In the genomic region with DNA sequence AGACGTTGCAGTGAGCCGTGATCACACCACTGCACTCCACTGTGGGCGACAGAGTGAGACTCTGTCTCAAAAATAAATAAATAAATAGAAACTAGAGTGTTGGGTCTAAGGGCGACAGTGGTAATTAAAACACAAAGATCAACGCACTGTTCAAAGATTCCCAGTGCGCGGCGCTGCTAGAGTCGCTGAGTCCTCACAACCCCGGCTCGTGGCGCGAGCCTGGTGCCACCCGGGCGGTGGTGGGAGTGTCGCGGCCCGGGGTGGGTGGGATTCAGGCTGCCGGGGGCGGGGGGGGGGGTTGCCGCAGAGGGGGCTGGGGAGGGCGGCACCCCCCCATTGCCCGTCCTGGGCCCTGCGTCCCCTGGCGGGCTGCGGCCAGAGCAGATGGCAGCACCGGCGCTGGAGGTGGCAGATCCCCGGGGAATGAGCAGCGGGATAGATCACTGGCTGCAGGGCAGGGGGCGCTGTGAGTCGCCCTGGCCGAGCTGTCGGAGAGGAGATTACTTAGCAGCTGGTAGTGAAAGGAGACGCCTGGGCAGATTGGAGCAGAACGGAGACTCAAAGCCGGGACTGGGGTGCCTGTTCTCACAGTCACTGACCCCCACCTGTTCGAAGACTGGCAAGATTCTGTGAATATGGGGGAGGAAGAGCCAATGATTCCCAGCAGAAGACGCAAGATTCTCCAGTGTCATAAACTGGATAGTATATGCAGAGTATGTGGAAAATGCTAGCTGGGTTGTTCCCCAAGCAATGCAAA, we compare ENCODE assay signal across 9 cellular contexts. TPM values are rescaled to one million over a fixed set of nuclear protein-coding genes. Genes with fewer than 3 reads are reported as not detected.
DNase-seq lines count a peak whose midpoint lies in the region; ATAC-seq and TF ChIP-seq lines count a peak whose summit lies in the region.
"Had no signal": no experiment of that assay in that cellular context is flagged by ENCODE, and none has a peak within 500 bp of the region (broad histone marks: within the 10 kb centered on the region; RNA-seq: fewer than 3 reads in every experiment).

No MANE protein-coding gene starts in this region.

- H3K9me3 ChIP-seq in BLaER1: no peaks in the 10 kb centered on the region

- peaks cover 2% of the 10 kb centered on the region for H3K9me3 Mint-ChIP-seq in WTC11
- no peaks in the 10 kb centered on the region for H3K9me3 Mint-ChIP-seq in chondrocyte (ENCODE audit: low read depth)

- H3K27ac ChIP-seq in BLaER1: no peak overlapping the region

- peak overlapping the region; percentile 45 for H3K4me3 Mint-ChIP-seq in WTC11
- H3K4me3 Mint-ChIP-seq in chondrocyte (ENCODE audit: unreplicated experiment): peak overlapping the region; percentile 69

- H3K4me2 ChIP-seq in BLaER1: peak overlapping the region; percentile 28

- POLR2A ChIA-PET in WTC11 (lab: Charles Lee): no interaction called here

- H3K27me3 Mint-ChIP-seq in WTC11 (ENCODE audit: low read depth) (no peaks in the 10 kb centered on the region; the same call in 1 of the 2 replicates), chondrocyte (ENCODE audit: low read depth) (peaks cover 14% of the 10 kb centered on the region)

- H3K27me3 ChIP-seq in BLaER1: no peaks in the 10 kb centered on the region
- no peaks in the 10 kb centered on the region for H3K27me3 ChIP-seq in kidney epithelial cell (ENCODE audit: control insufficient read depth, insufficient read depth, low read length)

- no peak overlapping the region for H3K9ac ChIP-seq in BLaER1

- H3K4me3 ChIP-seq in BLaER1: no peak overlapping the region
- H3K4me3 ChIP-seq in kidney epithelial cell (ENCODE audit: low read depth, low read length): no peak overlapping the region

- H3K27ac Mint-ChIP-seq in WTC11 (no peak overlapping the region), chondrocyte (ENCODE audit: unreplicated experiment) (peak overlapping the region; percentile 76)

- TF ChIP-seq CTCF in WTC11 (IDR thresholded peaks at IDR 0.05) (peak; percentile 59), chondrocyte (IDR thresholded peaks at IDR 0.05) (peak; percentile 81), kidney epithelial cell (IDR thresholded peaks at IDR 0.05; ENCODE audit: insufficient read depth, low read length, poor library complexity, severe bottlenecking) (peak; percentile 93)

- H4K20me1 ChIP-seq in BLaER1: no peaks in the 10 kb centered on the region

- CTCF ChIA-PET in WTC11 (lab: Charles Lee): interaction anchor here (0.5 to 2.9 kb wide), 24 partner anchors 8 to 471 kb away, joined by 3 to 29 read pairs (median 4); a partner anchor contains a TSS

- H3K4me1 Mint-ChIP-seq in WTC11 (peaks cover 9% of the 10 kb centered on the region), chondrocyte (ENCODE audit: low read depth) (peaks cover 30% of the 10 kb centered on the region)

- peaks cover 5% of the 10 kb centered on the region; the same call in 1 of the 2 replicates for H3K4me1 ChIP-seq in BLaER1

- ATAC-seq in WTC11 (peak; percentile 94), GM21529 (IDR thresholded peaks at IDR 0.05; ENCODE audit: unreplicated experiment) (no peak)

- H3K36me3 ChIP-seq in BLaER1: no peaks in the 10 kb centered on the region
- H3K36me3 ChIP-seq in kidney epithelial cell (ENCODE audit: control insufficient read depth, insufficient read depth, low read length): no peaks in the 10 kb centered on the region

- H3K36me3 Mint-ChIP-seq in WTC11 (no peaks in the 10 kb centered on the region), chondrocyte (ENCODE audit: low read depth) (no peaks in the 10 kb centered on the region)

- DNase-seq in HUDEP-2 (lab: John Stamatoyannopoulos, UW; ENCODE audit: unreplicated experiment in 76 of 76) (peak in 47 of 76 experiments; percentile 5 to 63 (median 34)), WTC11 (ENCODE audit: low spot score) (peak; percentile 85), chondrocyte (ENCODE audit: low spot score) (no peak), kidney epithelial cell (ENCODE audit: low read depth) (no peak), NCI-H128 (lab: John Stamatoyannopoulos, UW; ENCODE audit: unreplicated experiment) (no peak)
- DNase-seq in stimulated activated CD4-positive, alpha-beta T cell treated with anti-CD3 and anti-CD28 coated beads, Interleukin-1b, Interleukin-23, amount 100 ng/mL, for 24 hours (ENCODE audit: low read depth in 4 of 4, low spot score in 1 of 4): peak in 3 of 4 experiments; percentile 16 to 52 (median 23)

TF ChIP-seq in WTC11, 78 proteins besides CTCF, POLR2A, EP300 and RAD21:
- TF ChIP-seq FOXK1 (CRISPR knock-in tag; IDR thresholded peaks at IDR 0.05) (0 out of 2 replicates have a peak, but pooled peaks have one; percentile 18), ZNF423 (CRISPR knock-in tag; IDR thresholded peaks at IDR 0.05) (peak; percentile 87)
- TF ChIP-seq, protein P1, sequence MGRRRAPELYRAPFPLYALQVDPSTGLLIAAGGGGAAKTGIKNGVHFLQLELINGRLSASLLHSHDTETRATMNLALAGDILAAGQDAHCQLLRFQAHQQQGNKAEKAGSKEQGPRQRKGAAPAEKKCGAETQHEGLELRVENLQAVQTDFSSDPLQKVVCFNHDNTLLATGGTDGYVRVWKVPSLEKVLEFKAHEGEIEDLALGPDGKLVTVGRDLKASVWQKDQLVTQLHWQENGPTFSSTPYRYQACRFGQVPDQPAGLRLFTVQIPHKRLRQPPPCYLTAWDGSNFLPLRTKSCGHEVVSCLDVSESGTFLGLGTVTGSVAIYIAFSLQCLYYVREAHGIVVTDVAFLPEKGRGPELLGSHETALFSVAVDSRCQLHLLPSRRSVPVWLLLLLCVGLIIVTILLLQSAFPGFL (CRISPR knock-in tag; IDR thresholded peaks at IDR 0.05; ENCODE audit: borderline replicate concordance): no peak
- TF ChIP-seq, protein P2, sequence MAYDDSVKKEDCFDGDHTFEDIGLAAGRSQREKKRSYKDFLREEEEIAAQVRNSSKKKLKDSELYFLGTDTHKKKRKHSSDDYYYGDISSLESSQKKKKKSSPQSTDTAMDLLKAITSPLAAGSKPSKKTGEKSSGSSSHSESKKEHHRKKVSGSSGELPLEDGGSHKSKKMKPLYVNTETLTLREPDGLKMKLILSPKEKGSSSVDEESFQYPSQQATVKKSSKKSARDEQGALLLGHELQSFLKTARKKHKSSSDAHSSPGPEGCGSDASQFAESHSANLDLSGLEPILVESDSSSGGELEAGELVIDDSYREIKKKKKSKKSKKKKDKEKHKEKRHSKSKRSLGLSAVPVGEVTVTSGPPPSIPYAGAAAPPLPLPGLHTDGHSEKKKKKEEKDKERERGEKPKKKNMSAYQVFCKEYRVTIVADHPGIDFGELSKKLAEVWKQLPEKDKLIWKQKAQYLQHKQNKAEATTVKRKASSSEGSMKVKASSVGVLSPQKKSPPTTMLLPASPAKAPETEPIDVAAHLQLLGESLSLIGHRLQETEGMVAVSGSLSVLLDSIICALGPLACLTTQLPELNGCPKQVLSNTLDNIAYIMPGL (CRISPR knock-in tag; IDR thresholded peaks at IDR 0.05): peak; percentile 55
TF ChIP-seq in WTC11: peak in this region for 3.

RNA-seq across cellular contexts. Expression of a gene that starts 30.2 kb away (rescaled TPM):
- not detected in 3 replicates for total RNA-seq in WTC11 (2021)
- total RNA-seq in chondrocyte: not detected in 3 replicates
- total RNA-seq in kidney epithelial cell: 0.34 and 1.0 TPM in 2 replicates

RNA-seq across cellular contexts. Expression of a gene that starts 54.9 kb away (rescaled TPM):
- total RNA-seq in WTC11 (2021) (4.0 to 7.5 TPM (median 6.4 TPM) in 3 replicates), chondrocyte (1.5 to 2.9 TPM (median 2.4 TPM) in 3 replicates), kidney epithelial cell (15.2 and 21.1 TPM in 2 replicates)
- total RNA-seq: temporal lobe had no signal

RNA-seq across cellular contexts. Expression of a gene that starts 55.2 kb away (rescaled TPM):
- total RNA-seq in WTC11 (2021) (21.5 to 27.0 TPM (median 23.8 TPM) in 3 replicates), chondrocyte (80.1 to 110 TPM (median 82.9 TPM) in 3 replicates), kidney epithelial cell (54.5 and 60.3 TPM in 2 replicates)

Comparison
In these comparisons a context has a peak if more than half of its experiments do, and no peak if none do; other contexts are left out.
1. DNase-seq: peak in HUDEP-2 (47 of 76), WTC11 (single experiment) and stimulated activated CD4-positive, alpha-beta T cell treated with anti-CD3 and anti-CD28 coated beads, Interleukin-1b, Interleukin-23, amount 100 ng/mL, for 24 hours (3 of 4); none in chondrocyte (single experiment), kidney epithelial cell (single experiment) and NCI-H128 (single experiment).
2. Peak in every context shown above with its lines, with median percentiles within 50 percentile points of each other: CTCF ChIP-seq.